37 cellular contexts compared by ENCODE assay signal in genomic region chr3:42850263-42850662, GRCh38. TPM values are rescaled to one million over a fixed set of nuclear protein-coding genes. Genes with fewer than 3 reads are reported as not detected.
"Had no signal": no experiment of that assay in that cellular context is flagged by ENCODE, and none has a peak within 500 bp of the region (broad histone marks: within the 10 kb centered on the region; RNA-seq: fewer than 3 reads in every experiment).

No MANE protein-coding gene starts in this region.

- H3K27me3 Mint-ChIP-seq: activated B cell treated with CpG ODN at 0.5 μM for 24 hours; activated naive CD4-positive, alpha-beta T cell treated with anti-CD3 and anti-CD28 coated beads, Interleukin-2, amount 50 U/mL, for 24 hours; activated naive CD8-positive, alpha-beta T cell treated with anti-CD3 and anti-CD28 coated beads, Interleukin-2, amount 10 ng/mL, durations not matched to agents 7 days and 5 days had no signal

- DNase-seq: activated B cell treated with CpG ODN at 0.5 μM for 24 hours; activated CD4-positive, alpha-beta memory T cell treated with anti-CD3 and anti-CD28 coated beads for 36 hours; activated CD4-positive, alpha-beta T cell treated with anti-CD3 and anti-CD28 coated beads for 4 hours; activated CD4-positive, alpha-beta T cell treated with anti-CD3 and anti-CD28 coated beads, Interleukin-2, amount 50 U/mL, for 1 hour; activated CD4-positive, CD25-positive, alpha-beta regulatory T cell treated with anti-CD3 and anti-CD28 coated beads, Interleukin-2, amount 50 U/mL, for 72 hours; activated effector memory CD4-positive, alpha-beta T cell treated with anti-CD3 and anti-CD28 coated beads, Interleukin-2, amount 50 U/mL, for 16 hours; activated naive CD4-positive, alpha-beta T cell; activated naive CD8-positive, alpha-beta T cell treated with anti-CD3 and anti-CD28 coated beads, Interleukin-2, amount 10 ng/mL, durations not matched to agents 7 days and 5 days; activated T-cell treated with anti-CD3 and anti-CD28 coated beads, Interleukin-2, amount 50 U/mL, for 1 hour; activated T-cell treated with anti-CD3 and anti-CD28 coated beads, Interleukin-2, amount 50 U/mL, for 72 hours; amygdala; IMR-90; Kasumi-1; KG1; MG63; NCI-H1048; NCI-H1105 treated with DMSO at 0.1 percent for 48 hours; NCI-H1436; NCI-H1694 treated with DMSO at 0.1 percent for 48 hours; NCI-H2029; NCI-H345; NCI-H524 treated with DMSO at 0.1 percent for 48 hours; SHP77 treated with DMSO at 0.1 percent for 48 hours; SW 1271; T-helper 1 cell; T-helper 2 cell; T-helper 9 cell had no signal

- H3K4me3 Mint-ChIP-seq: activated B cell treated with CpG ODN at 0.5 μM for 24 hours; activated CD4-positive, alpha-beta memory T cell treated with anti-CD3 and anti-CD28 coated beads for 36 hours; activated naive CD4-positive, alpha-beta T cell treated with anti-CD3 and anti-CD28 coated beads, Interleukin-2, amount 50 U/mL, for 24 hours; activated naive CD8-positive, alpha-beta T cell treated with anti-CD3 and anti-CD28 coated beads, Interleukin-2, amount 10 ng/mL, durations not matched to agents 7 days and 5 days; activated T-cell treated with anti-CD3 and anti-CD28 coated beads, Interleukin-2, amount 50 U/mL, for 72 hours; activated T-helper 17 cell treated with anti-CD3 and anti-CD28 coated beads, Interleukin-2, amount 50 U/mL, for 72 hours had no signal

- H3K27ac Mint-ChIP-seq: activated B cell treated with CpG ODN at 0.5 μM for 24 hours; activated CD4-positive, alpha-beta memory T cell treated with anti-CD3 and anti-CD28 coated beads for 36 hours; activated naive CD4-positive, alpha-beta T cell treated with anti-CD3 and anti-CD28 coated beads, Interleukin-2, amount 50 U/mL, for 24 hours; activated naive CD8-positive, alpha-beta T cell treated with anti-CD3 and anti-CD28 coated beads, Interleukin-2, amount 10 ng/mL, durations not matched to agents 7 days and 5 days; activated T-cell treated with anti-CD3 and anti-CD28 coated beads, Interleukin-2, amount 50 U/mL, for 72 hours; activated T-helper 17 cell treated with anti-CD3 and anti-CD28 coated beads, Interleukin-2, amount 50 U/mL, for 72 hours had no signal

- H3K27me3 ChIP-seq: ascending aorta, cardiac muscle cell, MG63 had no signal

- H3K36me3 Mint-ChIP-seq: activated CD4-positive, alpha-beta memory T cell treated with anti-CD3 and anti-CD28 coated beads for 36 hours; activated naive CD4-positive, alpha-beta T cell treated with anti-CD3 and anti-CD28 coated beads, Interleukin-2, amount 50 U/mL, for 24 hours had no signal

- H3K27ac ChIP-seq: cardiac muscle cell, VCaP had no signal

- H3K9me3 Mint-ChIP-seq: activated B cell treated with CpG ODN at 0.5 μM for 24 hours; activated CD4-positive, alpha-beta memory T cell treated with anti-CD3 and anti-CD28 coated beads for 36 hours; activated naive CD4-positive, alpha-beta T cell treated with anti-CD3 and anti-CD28 coated beads, Interleukin-2, amount 50 U/mL, for 24 hours; activated naive CD8-positive, alpha-beta T cell treated with anti-CD3 and anti-CD28 coated beads, Interleukin-2, amount 10 ng/mL, durations not matched to agents 7 days and 5 days; activated T-cell treated with anti-CD3 and anti-CD28 coated beads, Interleukin-2, amount 50 U/mL, for 72 hours; activated T-helper 17 cell treated with anti-CD3 and anti-CD28 coated beads, Interleukin-2, amount 50 U/mL, for 72 hours had no signal

- H3K9me3 ChIP-seq: ascending aorta, MG63 had no signal

- ATAC-seq: activated T-cell treated with anti-CD3 and anti-CD28 coated beads, Interleukin-2, amount 50 U/mL, for 72 hours; activated T-helper 17 cell treated with anti-CD3 and anti-CD28 coated beads, Interleukin-2, amount 50 U/mL, for 72 hours; Panc1; SK-N-SH treated with all-trans-retinoic acid at 6 μM for 48 hours had no signal

- H3K36me3 ChIP-seq: ascending aorta, cardiac muscle cell, MG63 had no signal

- H3K4me3 ChIP-seq: ascending aorta, cardiac muscle cell, MG63 had no signal

RNA-seq across cellular contexts. Expression of gene CYP8B1, which starts 25.4 kb away (rescaled TPM):
- total RNA-seq: activated B cell treated with CpG ODN at 0.5 μM for 24 hours; activated CD4-positive, alpha-beta memory T cell treated with anti-CD3 and anti-CD28 coated beads for 36 hours; activated naive CD8-positive, alpha-beta T cell treated with anti-CD3 and anti-CD28 coated beads, Interleukin-2, amount 10 ng/mL, durations not matched to agents 7 days and 5 days; activated T-cell treated with anti-CD3 and anti-CD28 coated beads, Interleukin-2, amount 50 U/mL, for 72 hours; activated T-helper 17 cell treated with anti-CD3 and anti-CD28 coated beads, Interleukin-2, amount 50 U/mL, for 72 hours; cardiac muscle cell; IMR-90; NCI-H460; RPMI7951; SK-MEL-5 had no signal
- polyA plus RNA-seq: cardiac muscle cell, IMR-90 had no signal

RNA-seq across cellular contexts. Expression of gene ACKR2, which starts 41.0 kb away (rescaled TPM):
- total RNA-seq: IMR-90, NCI-H460, RPMI7951, SK-MEL-5 had no signal

RNA-seq across cellular contexts. Expression of gene ZNF662, which starts 55.7 kb away (rescaled TPM):
- total RNA-seq: NCI-H460, SK-MEL-5 had no signal
